In the genomic region with DNA sequence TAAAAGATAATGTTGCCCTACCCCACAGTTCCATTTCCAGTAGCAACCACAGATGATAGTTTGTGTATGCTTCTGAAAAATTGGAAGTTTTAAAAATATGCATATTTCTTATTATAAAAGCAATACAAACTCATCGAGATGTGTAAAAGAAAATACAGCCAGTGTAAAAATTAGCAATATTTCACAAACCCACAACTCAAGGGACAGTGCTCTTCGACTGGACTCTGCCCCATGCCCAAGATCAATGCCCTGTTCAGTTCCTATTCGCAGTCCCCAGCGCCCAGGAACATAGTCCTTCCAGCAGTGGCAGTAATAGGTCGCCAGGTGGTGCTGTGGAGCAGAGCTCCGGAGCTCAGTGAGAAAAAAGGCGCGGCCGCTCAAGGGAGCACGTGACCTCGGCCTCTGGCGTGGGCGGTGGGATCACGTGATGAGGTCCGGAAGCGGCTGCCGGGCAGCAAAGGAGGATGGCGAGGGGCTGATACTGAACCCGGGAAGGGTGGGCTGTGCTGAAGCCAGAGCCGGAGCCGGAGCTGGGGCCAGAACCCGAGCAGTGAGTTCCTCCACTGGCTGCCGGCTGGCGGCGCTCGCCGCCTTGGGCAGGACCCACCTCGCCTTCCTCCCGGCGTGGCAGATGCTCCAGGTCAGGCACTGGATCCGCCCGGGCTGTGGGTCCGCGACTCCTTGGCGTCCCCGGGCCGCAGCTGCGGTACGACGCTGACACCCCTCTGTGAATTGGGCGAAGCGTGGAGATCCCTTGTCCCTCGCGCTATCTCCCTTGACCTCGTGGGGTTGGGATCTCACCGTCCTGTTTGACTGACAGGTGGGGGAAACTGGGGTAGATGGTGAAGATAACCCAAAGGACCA, we compare ENCODE assay signal across 1 cellular context.
TF ChIP-seq lines count a peak whose summit lies in the region.

A gene (plus strand): TSS at position 430 of the 864 bp plus-strand sequence. CDS start 11,190 bp downstream, outside the sequence.

TF ChIP-seq in K562, 482 proteins besides CTCF, POLR2A, EP300 and RAD21 (continued from another document and continues in another):
- peak; percentile 26 to 65; a peak in 2 of 4 replicates for TF ChIP-seq MAZ (CRISPR knock-in tag; conservative IDR thresholded peaks at IDR 0.05 in 1 of 2, IDR thresholded peaks at IDR 0.05 in 1 of 2)
- TF ChIP-seq, protein P1, sequence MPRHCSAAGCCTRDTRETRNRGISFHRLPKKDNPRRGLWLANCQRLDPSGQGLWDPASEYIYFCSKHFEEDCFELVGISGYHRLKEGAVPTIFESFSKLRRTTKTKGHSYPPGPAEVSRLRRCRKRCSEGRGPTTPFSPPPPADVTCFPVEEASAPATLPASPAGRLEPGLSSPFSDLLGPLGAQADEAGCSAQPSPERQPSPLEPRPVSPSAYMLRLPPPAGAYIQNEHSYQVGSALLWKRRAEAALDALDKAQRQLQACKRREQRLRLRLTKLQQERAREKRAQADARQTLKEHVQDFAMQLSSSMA (CRISPR knock-in tag; IDR thresholded peaks at IDR 0.05) = no peak
- TF ChIP-seq, protein P2, sequence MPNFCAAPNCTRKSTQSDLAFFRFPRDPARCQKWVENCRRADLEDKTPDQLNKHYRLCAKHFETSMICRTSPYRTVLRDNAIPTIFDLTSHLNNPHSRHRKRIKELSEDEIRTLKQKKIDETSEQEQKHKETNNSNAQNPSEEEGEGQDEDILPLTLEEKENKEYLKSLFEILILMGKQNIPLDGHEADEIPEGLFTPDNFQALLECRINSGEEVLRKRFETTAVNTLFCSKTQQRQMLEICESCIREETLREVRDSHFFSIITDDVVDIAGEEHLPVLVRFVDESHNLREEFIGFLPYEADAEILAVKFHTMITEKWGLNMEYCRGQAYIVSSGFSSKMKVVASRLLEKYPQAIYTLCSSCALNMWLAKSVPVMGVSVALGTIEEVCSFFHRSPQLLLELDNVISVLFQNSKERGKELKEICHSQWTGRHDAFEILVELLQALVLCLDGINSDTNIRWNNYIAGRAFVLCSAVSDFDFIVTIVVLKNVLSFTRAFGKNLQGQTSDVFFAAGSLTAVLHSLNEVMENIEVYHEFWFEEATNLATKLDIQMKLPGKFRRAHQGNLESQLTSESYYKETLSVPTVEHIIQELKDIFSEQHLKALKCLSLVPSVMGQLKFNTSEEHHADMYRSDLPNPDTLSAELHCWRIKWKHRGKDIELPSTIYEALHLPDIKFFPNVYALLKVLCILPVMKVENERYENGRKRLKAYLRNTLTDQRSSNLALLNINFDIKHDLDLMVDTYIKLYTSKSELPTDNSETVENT (CRISPR knock-in tag; IDR thresholded peaks at IDR 0.05) = no peak
- no peak for TF ChIP-seq HDAC8 (tag; IDR thresholded peaks at IDR 0.05)
- TF ChIP-seq, protein P3, sequence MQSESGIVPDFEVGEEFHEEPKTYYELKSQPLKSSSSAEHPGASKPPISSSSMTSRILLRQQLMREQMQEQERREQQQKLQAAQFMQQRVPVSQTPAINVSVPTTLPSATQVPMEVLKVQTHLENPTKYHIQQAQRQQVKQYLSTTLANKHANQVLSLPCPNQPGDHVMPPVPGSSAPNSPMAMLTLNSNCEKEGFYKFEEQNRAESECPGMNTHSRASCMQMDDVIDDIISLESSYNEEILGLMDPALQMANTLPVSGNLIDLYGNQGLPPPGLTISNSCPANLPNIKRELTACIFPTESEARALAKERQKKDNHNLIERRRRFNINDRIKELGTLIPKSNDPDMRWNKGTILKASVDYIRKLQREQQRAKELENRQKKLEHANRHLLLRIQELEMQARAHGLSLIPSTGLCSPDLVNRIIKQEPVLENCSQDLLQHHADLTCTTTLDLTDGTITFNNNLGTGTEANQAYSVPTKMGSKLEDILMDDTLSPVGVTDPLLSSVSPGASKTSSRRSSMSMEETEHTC (IDR thresholded peaks at IDR 0.05) = peak; percentile 91
- TF ChIP-seq ZNF324 (CRISPR knock-in tag; IDR thresholded peaks at IDR 0.05) = no peak; the same call in 1 of the 2 replicates
- TF ChIP-seq, protein P4, sequence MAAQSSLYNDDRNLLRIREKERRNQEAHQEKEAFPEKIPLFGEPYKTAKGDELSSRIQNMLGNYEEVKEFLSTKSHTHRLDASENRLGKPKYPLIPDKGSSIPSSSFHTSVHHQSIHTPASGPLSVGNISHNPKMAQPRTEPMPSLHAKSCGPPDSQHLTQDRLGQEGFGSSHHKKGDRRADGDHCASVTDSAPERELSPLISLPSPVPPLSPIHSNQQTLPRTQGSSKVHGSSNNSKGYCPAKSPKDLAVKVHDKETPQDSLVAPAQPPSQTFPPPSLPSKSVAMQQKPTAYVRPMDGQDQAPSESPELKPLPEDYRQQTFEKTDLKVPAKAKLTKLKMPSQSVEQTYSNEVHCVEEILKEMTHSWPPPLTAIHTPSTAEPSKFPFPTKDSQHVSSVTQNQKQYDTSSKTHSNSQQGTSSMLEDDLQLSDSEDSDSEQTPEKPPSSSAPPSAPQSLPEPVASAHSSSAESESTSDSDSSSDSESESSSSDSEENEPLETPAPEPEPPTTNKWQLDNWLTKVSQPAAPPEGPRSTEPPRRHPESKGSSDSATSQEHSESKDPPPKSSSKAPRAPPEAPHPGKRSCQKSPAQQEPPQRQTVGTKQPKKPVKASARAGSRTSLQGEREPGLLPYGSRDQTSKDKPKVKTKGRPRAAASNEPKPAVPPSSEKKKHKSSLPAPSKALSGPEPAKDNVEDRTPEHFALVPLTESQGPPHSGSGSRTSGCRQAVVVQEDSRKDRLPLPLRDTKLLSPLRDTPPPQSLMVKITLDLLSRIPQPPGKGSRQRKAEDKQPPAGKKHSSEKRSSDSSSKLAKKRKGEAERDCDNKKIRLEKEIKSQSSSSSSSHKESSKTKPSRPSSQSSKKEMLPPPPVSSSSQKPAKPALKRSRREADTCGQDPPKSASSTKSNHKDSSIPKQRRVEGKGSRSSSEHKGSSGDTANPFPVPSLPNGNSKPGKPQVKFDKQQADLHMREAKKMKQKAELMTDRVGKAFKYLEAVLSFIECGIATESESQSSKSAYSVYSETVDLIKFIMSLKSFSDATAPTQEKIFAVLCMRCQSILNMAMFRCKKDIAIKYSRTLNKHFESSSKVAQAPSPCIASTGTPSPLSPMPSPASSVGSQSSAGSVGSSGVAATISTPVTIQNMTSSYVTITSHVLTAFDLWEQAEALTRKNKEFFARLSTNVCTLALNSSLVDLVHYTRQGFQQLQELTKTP (IDR thresholded peaks at IDR 0.05; ENCODE audit: low read depth in 1 of 2, partially characterized antibody in 2 of 2) = peak in 1 of 2 experiments; percentile 80
- peak; percentile 96 for TF ChIP-seq ETV1 (tag; conservative IDR thresholded peaks at IDR 0.05; ENCODE audit: low read depth)
- no peak for TF ChIP-seq KHSRP (IDR thresholded peaks at IDR 0.05)
- peak; percentile 71; the same call in 1 of the 2 replicates for TF ChIP-seq KLF1 (tag; IDR thresholded peaks at IDR 0.05)
- TF ChIP-seq LARP7 (IDR thresholded peaks at IDR 0.05) = peak; percentile 83; the same call in 1 of the 2 replicates
- peak; percentile 59 for TF ChIP-seq ARID1B (IDR thresholded peaks at IDR 0.05)
- TF ChIP-seq ZNF384 (IDR thresholded peaks at IDR 0.05; ENCODE audit: low read depth, low read length) = peak; percentile 81
- TF ChIP-seq MYNN (IDR thresholded peaks at IDR 0.05) = peak; percentile 61; the same call in 1 of the 2 replicates
- TF ChIP-seq MYNN (CRISPR knock-in tag; IDR thresholded peaks at IDR 0.05) = no peak
- peak; percentile 90 for TF ChIP-seq ELF1 (tag; IDR thresholded peaks at IDR 0.05)
- TF ChIP-seq ZNF77 (CRISPR knock-in tag; IDR thresholded peaks at IDR 0.05) = no peak
- TF ChIP-seq FUS (optimal IDR thresholded peaks at IDR 0.05; ENCODE audit: low read depth, low read length) = no peak
- TF ChIP-seq, protein P5, sequence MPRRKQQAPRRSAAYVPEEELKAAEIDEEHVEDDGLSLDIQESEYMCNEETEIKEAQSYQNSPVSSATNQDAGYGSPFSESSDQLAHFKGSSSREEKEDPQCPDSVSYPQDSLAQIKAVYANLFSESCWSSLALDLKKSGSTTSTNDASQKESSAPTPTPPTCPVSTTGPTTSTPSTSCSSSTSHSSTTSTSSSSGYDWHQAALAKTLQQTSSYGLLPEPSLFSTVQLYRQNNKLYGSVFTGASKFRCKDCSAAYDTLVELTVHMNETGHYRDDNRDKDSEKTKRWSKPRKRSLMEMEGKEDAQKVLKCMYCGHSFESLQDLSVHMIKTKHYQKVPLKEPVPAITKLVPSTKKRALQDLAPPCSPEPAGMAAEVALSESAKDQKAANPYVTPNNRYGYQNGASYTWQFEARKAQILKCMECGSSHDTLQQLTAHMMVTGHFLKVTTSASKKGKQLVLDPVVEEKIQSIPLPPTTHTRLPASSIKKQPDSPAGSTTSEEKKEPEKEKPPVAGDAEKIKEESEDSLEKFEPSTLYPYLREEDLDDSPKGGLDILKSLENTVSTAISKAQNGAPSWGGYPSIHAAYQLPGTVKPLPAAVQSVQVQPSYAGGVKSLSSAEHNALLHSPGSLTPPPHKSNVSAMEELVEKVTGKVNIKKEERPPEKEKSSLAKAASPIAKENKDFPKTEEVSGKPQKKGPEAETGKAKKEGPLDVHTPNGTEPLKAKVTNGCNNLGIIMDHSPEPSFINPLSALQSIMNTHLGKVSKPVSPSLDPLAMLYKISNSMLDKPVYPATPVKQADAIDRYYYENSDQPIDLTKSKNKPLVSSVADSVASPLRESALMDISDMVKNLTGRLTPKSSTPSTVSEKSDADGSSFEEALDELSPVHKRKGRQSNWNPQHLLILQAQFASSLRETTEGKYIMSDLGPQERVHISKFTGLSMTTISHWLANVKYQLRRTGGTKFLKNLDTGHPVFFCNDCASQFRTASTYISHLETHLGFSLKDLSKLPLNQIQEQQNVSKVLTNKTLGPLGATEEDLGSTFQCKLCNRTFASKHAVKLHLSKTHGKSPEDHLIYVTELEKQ (CRISPR knock-in tag; IDR thresholded peaks at IDR 0.05) = peak; percentile 60; the same call in 1 of the 2 replicates
- TF ChIP-seq DIDO1 (tag; IDR thresholded peaks at IDR 0.05; ENCODE audit: low read depth) = peak; percentile 63; the same call in 1 of the 2 replicates
- TF ChIP-seq BACH1 (tag; IDR thresholded peaks at IDR 0.05) = no peak
- TF ChIP-seq BRD4 (IDR thresholded peaks at IDR 0.05) = no peak
- TF ChIP-seq, protein P6, sequence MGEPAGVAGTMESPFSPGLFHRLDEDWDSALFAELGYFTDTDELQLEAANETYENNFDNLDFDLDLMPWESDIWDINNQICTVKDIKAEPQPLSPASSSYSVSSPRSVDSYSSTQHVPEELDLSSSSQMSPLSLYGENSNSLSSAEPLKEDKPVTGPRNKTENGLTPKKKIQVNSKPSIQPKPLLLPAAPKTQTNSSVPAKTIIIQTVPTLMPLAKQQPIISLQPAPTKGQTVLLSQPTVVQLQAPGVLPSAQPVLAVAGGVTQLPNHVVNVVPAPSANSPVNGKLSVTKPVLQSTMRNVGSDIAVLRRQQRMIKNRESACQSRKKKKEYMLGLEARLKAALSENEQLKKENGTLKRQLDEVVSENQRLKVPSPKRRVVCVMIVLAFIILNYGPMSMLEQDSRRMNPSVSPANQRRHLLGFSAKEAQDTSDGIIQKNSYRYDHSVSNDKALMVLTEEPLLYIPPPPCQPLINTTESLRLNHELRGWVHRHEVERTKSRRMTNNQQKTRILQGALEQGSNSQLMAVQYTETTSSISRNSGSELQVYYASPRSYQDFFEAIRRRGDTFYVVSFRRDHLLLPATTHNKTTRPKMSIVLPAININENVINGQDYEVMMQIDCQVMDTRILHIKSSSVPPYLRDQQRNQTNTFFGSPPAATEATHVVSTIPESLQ (CRISPR knock-in tag; IDR thresholded peaks at IDR 0.05) = peak; percentile 24; the same call in 1 of the 2 replicates
- TF ChIP-seq RBM25 (IDR thresholded peaks at IDR 0.05; ENCODE audit: low read depth, low read length, severe bottlenecking) = no peak
- TF ChIP-seq ARNT (IDR thresholded peaks at IDR 0.05) = no peak
- TF ChIP-seq, protein P7, sequence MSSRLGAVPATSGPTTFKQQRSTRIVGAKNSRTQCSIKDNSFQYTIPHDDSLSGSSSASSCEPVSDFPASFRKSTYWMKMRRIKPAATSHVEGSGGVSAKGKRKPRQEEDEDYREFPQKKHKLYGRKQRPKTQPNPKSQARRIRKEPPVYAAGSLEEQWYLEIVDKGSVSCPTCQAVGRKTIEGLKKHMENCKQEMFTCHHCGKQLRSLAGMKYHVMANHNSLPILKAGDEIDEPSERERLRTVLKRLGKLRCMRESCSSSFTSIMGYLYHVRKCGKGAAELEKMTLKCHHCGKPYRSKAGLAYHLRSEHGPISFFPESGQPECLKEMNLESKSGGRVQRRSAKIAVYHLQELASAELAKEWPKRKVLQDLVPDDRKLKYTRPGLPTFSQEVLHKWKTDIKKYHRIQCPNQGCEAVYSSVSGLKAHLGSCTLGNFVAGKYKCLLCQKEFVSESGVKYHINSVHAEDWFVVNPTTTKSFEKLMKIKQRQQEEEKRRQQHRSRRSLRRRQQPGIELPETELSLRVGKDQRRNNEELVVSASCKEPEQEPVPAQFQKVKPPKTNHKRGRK (tag; IDR thresholded peaks at IDR 0.05) = no peak
- TF ChIP-seq C11orf30 (IDR thresholded peaks at IDR 0.05; ENCODE audit: low read depth) = peak; percentile 80
- TF ChIP-seq, protein P8, sequence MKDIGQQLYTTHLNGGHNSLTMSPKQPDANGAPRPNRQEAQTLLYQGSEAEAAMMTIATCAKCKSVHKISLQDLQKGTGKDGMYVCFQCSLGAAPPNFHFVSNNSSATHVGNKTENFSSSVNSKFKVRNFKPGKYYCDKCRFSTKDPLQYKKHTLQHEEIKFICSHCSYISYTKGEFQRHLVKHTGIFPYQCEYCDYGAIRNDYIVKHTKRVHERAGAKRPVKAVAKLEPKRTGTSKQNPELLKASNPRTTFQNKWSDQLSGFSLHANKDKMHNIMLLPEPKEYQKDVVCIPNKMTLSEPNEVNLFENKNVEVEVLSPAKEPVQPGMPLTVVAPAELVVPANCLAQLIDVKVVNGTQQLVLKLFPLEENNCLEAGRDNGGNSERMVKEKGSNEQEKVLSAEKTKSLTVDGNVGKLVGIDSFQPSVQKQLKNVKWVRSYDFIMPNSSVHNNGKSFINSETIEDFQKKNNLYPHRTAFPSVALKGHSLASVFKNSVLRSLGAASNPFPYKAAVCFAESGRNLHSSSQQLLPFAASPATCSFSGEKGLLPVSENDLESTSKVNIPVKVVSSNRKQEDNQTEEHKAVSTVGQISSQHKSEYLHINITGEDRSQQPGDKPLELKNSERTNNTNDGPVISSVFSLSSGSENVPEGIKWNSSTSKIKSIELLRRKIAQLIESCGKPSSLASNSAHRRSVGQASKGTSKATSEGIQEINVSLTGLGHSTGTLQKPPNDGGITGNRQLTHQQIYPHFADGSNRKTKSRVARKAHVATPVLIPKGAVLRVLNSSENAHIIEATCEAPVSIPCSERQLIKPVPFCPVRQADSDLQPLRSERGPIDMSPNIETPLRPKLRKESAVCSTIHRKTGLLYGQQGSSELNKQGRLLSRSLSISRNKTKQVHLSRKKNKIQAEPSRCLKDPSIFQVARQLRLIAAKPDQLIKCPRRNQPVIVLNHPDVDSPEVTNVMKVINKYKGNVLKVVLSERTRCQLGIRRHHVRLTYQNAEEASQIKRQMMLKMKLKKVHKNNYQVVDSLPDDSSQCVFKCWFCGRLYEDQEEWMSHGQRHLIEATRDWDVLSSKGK (CRISPR knock-in tag; IDR thresholded peaks at IDR 0.05) = no peak
- TF ChIP-seq CHD1 (IDR thresholded peaks at IDR 0.05; ENCODE audit: low read length) = no peak
- peak; percentile 97 for TF ChIP-seq RBBP5 (IDR thresholded peaks at IDR 0.05; ENCODE audit: borderline replicate concordance, insufficient read depth, low read length, poor library complexity, severe bottlenecking)
- no peak for TF ChIP-seq ZNF124 (CRISPR knock-in tag; IDR thresholded peaks at IDR 0.05)
